Comparison of ENCODE assay signal across 1 cellular context in the genomic region with DNA sequence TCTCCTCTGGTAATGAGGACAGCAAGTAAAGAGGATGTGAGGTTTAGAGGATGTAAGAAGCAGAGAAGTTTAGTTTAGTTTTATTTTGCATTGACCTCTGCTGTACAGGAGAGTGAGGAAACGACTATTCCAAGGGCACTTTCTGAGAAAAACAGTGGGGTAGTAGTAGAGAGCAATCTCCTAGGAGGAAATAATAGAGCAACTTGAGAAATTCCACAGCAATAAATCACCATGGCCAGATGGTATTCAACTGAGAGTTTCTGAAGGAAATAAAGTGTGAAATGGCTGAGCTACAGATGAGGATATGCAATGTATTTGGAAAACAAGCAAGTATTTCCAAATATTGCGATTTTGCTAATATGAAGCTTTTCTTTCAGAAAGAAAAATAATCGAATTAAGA.
TF ChIP-seq lines count a peak whose summit lies in the region.

No MANE protein-coding gene starts in this region.

TF ChIP-seq in GM23338, 12 proteins besides CTCF, POLR2A, EP300 and RAD21 (continued from another document):
- TF ChIP-seq, protein P1, sequence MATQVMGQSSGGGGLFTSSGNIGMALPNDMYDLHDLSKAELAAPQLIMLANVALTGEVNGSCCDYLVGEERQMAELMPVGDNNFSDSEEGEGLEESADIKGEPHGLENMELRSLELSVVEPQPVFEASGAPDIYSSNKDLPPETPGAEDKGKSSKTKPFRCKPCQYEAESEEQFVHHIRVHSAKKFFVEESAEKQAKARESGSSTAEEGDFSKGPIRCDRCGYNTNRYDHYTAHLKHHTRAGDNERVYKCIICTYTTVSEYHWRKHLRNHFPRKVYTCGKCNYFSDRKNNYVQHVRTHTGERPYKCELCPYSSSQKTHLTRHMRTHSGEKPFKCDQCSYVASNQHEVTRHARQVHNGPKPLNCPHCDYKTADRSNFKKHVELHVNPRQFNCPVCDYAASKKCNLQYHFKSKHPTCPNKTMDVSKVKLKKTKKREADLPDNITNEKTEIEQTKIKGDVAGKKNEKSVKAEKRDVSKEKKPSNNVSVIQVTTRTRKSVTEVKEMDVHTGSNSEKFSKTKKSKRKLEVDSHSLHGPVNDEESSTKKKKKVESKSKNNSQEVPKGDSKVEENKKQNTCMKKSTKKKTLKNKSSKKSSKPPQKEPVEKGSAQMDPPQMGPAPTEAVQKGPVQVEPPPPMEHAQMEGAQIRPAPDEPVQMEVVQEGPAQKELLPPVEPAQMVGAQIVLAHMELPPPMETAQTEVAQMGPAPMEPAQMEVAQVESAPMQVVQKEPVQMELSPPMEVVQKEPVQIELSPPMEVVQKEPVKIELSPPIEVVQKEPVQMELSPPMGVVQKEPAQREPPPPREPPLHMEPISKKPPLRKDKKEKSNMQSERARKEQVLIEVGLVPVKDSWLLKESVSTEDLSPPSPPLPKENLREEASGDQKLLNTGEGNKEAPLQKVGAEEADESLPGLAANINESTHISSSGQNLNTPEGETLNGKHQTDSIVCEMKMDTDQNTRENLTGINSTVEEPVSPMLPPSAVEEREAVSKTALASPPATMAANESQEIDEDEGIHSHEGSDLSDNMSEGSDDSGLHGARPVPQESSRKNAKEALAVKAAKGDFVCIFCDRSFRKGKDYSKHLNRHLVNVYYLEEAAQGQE (IDR thresholded peaks at IDR 0.05; ENCODE audit: unreplicated experiment) = no peak
- TF ChIP-seq, protein P2, sequence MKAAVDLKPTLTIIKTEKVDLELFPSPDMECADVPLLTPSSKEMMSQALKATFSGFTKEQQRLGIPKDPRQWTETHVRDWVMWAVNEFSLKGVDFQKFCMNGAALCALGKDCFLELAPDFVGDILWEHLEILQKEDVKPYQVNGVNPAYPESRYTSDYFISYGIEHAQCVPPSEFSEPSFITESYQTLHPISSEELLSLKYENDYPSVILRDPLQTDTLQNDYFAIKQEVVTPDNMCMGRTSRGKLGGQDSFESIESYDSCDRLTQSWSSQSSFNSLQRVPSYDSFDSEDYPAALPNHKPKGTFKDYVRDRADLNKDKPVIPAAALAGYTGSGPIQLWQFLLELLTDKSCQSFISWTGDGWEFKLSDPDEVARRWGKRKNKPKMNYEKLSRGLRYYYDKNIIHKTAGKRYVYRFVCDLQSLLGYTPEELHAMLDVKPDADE (IDR thresholded peaks at IDR 0.05) = no peak
- TF ChIP-seq POLR2AphosphoS5 (IDR thresholded peaks at IDR 0.05; ENCODE audit: low read depth) (no peak), STAT1 (IDR thresholded peaks at IDR 0.05; ENCODE audit: unreplicated experiment) (no peak), JUNB (IDR thresholded peaks at IDR 0.05; ENCODE audit: unreplicated experiment) (no peak), ZNF331 (CRISPR knock-in tag; IDR thresholded peaks at IDR 0.05; ENCODE audit: low read depth) (no peak), EZH2 (IDR thresholded peaks at IDR 0.05; ENCODE audit: low read depth, unreplicated experiment) (no peak), CREB1 (CRISPR knock-in tag; IDR thresholded peaks at IDR 0.05; ENCODE audit: low read depth) (no peak), EZH2phosphoT487 (IDR thresholded peaks at IDR 0.05; ENCODE audit: unreplicated experiment) (no peak)
TF ChIP-seq in GM23338: peak in this region for 0.
